ENCODE assay signal across 9 cellular contexts in genomic region chr15:85381850-85382751, GRCh38. TPM values are rescaled to one million over a fixed set of nuclear protein-coding genes. Genes with fewer than 3 reads are reported as not detected.
DNase-seq lines count a peak whose midpoint lies in the region; ATAC-seq and TF ChIP-seq lines count a peak whose summit lies in the region.
"Had no signal": no experiment of that assay in that cellular context is flagged by ENCODE, and none has a peak within 500 bp of the region (broad histone marks: within the 10 kb centered on the region; RNA-seq: fewer than 3 reads in every experiment).

No MANE protein-coding gene starts in this region.

- H3K4me3 ChIP-seq in GM23248: peak overlapping the region; percentile 80
- H3K4me3 ChIP-seq in fibroblast of villous mesenchyme (ENCODE audit: low read depth, low read length): peak overlapping the region; percentile 82
- H3K4me3 ChIP-seq in skin epidermis: peak overlapping the region; percentile 58 to 98 (median 92)

- no peaks in the 10 kb centered on the region for H3K36me3 ChIP-seq in GM23248 (ENCODE audit: low read depth)

- H3F3A ChIP-seq in GM23248 (ENCODE audit: insufficient read depth): peaks cover 10% of the 10 kb centered on the region; the same call in 1 of the 2 replicates

- peak; percentile 53 for DNase-seq in GM23248
- no peak for DNase-seq in T-cell
- peak; percentile 81 for DNase-seq in fibroblast of villous mesenchyme (ENCODE audit: low read depth)
- no peak for DNase-seq in medulla oblongata (ENCODE audit: extremely low spot score)
- DNase-seq in LoVo (ENCODE audit: low spot score): no peak
- DNase-seq in NCI-H526 (lab: John Stamatoyannopoulos, UW): no peak
- no peak for DNase-seq in iPS-NIHi11 (ENCODE audit: low spot score)
- DNase-seq: stimulated activated CD4-positive, alpha-beta T cell treated with anti-CD3 and anti-CD28 coated beads, Interleukin-4, amount 100 ng/mL, for 1 hour had no signal

- peak overlapping the region; percentile 77 to 85 for H3K27ac Mint-ChIP-seq in T-cell

- no peaks in the 10 kb centered on the region for H3K27me3 Mint-ChIP-seq in T-cell

- CTCF ChIA-PET in T-cell (lab: Charles Lee): interaction anchor here in 1 of 2 donors (1.0 to 2.1 kb wide), 2 partner anchors 31 to 32 kb away, joined by 3 to 5 read pairs; no protein-coding TSS in a partner anchor

- no peak for ATAC-seq in T-cell (replicated peaks in 1 of 4)

- H2AFZ ChIP-seq in GM23248: peak overlapping the region; percentile 35; the same call in 1 of the 2 replicates

- H3K9me2 ChIP-seq in GM23248 (ENCODE audit: insufficient read depth): no peaks in the 10 kb centered on the region

- H3K27me3 ChIP-seq in GM23248 (replicated peaks; ENCODE audit: insufficient read depth): no peaks in the 10 kb centered on the region

- H3K27ac ChIP-seq in GM23248 (peak overlapping the region; percentile 54), skin epidermis (peak overlapping the region in 12 of 21 experiments; percentile 5 to 96 (median 90))

- H3K9me3 Mint-ChIP-seq in T-cell: no peaks in the 10 kb centered on the region

- no peaks in the 10 kb centered on the region for H3K9me3 ChIP-seq in GM23248 (ENCODE audit: low read depth)

- peaks cover 61% of the 10 kb centered on the region for H3K79me2 ChIP-seq in GM23248 (ENCODE audit: insufficient read depth)

- H3K4me2 ChIP-seq in GM23248 (ENCODE audit: unreplicated experiment): peak overlapping the region; percentile 97

- peak overlapping the region; percentile 83 to 88 (median 86) for H3K4me3 Mint-ChIP-seq in T-cell

- peaks cover 3% of the 10 kb centered on the region for H3K36me3 Mint-ChIP-seq in T-cell

- in situ Hi-C loops in GM23248 (cut with MboI): no loop called here

- peaks cover 64 to 68% (median 65%) of the 10 kb centered on the region in 3 donors for H3K4me1 Mint-ChIP-seq in T-cell

- 54 to 62% methylated on average over 10 of the region's 10 CpGs for WGBS in GM23248 (ENCODE audit: low coverage in 1 of 2, low lambda C conversion rate in 2 of 2, missing lambda C conversion rate in 2 of 2), 2 experiments

- TF ChIP-seq CTCF in fibroblast of villous mesenchyme (IDR thresholded peaks at IDR 0.05; ENCODE audit: insufficient read depth, low read depth, low read length): no peak

- H4K20me1 ChIP-seq in GM23248 (ENCODE audit: insufficient read depth): no peaks in the 10 kb centered on the region

- POLR2A ChIA-PET in T-cell (lab: Charles Lee): interaction anchor here in 1 of 2 donors (0.8 kb wide), 1 partner anchor 22 kb away, joined by 4 read pairs; no protein-coding TSS in a partner anchor

- H3K9ac ChIP-seq in GM23248: peak overlapping the region; percentile 80

- H3K4me1 ChIP-seq in GM23248 (ENCODE audit: insufficient read depth): peaks cover 18% of the 10 kb centered on the region

RNA-seq across cellular contexts. Expression of gene AKAP13, which starts 1.7 kb away (rescaled TPM):
- total RNA-seq in GM23248 (2014; rRNA removed; shearing (Covaris generic)): 27.7 and 45.0 TPM in 2 replicates
- 22.5 and 26.5 TPM in 2 replicates for polyA plus RNA-seq in GM23248 (2016; fragmentation: Nextera tagmentation; extraction: Ambion mirVana)
- 100 to 1,000 TPM; 232 to 391 (median 281) TPM for total RNA-seq in T-cell
- 116 and 164 TPM in 2 replicates for total RNA-seq in fibroblast of villous mesenchyme

Comparison
In these comparisons a context has a peak if more than half of its experiments do, and no peak if none do; other contexts are left out.
1. DNase-seq: peak in GM23248 (single experiment) and fibroblast of villous mesenchyme (single experiment); none in T-cell (0 of 34), medulla oblongata (single experiment), LoVo (single experiment), NCI-H526 (0 of 2) and iPS-NIHi11 (single experiment).
2. Peak in every context shown above with its lines, with median percentiles within 50 percentile points of each other: H3K4me3 ChIP-seq.